In genomic region chr5:90875456-90875855, GRCh38 we compare ENCODE assay signal across 18 cellular contexts.
A peak's percentile ranks its signal among the peaks of the same experiment; 100 is the strongest.
DNase-seq lines count a peak whose midpoint lies in the region; ATAC-seq and TF ChIP-seq lines count a peak whose summit lies in the region.
"Had no signal": no experiment of that assay in that cellular context is flagged by ENCODE, and none has a peak within 500 bp of the region (broad histone marks: within the 10 kb centered on the region; RNA-seq: fewer than 3 reads in every experiment).

No MANE protein-coding gene starts in this region.

- H4K20me1 ChIP-seq in GM23338 (replicated peaks; ENCODE audit: insufficient read depth) = no peaks in the 10 kb centered on the region

- in situ Hi-C loops in HAP-1 (cut with MboI; ENCODE audit: low sequenced_read_pairs) = no loop called here

- H3K36me3 Mint-ChIP-seq in GM23338 (ENCODE audit: low read depth) = peaks cover 18% of the 10 kb centered on the region; the same call in 2 of the 3 replicates
- H3K36me3 Mint-ChIP-seq in dendritic cell treated with granulocyte-macrophage colony-stimulating factor and Interleukin-4, amounts not matched to agents 40 ng/mL and 50 ng/mL, for 4 days (ENCODE audit: low read depth) = no peaks in the 10 kb centered on the region
- peaks cover 3% of the 10 kb centered on the region for H3K36me3 Mint-ChIP-seq in type B pancreatic cell
- H3K36me3 Mint-ChIP-seq: CD8-positive, alpha-beta memory T cell had no signal

- ATAC-seq in GM23338 (no peak), lung (ENCODE audit: insufficient read depth, low FRiP score) (peak; percentile 8)
- ATAC-seq: HCT116 had no signal

- no peaks in the 10 kb centered on the region for H3F3A ChIP-seq in GM23338 (replicated peaks; ENCODE audit: low read depth)

- H3K9me2 ChIP-seq in GM23338 (ENCODE audit: insufficient read depth) = no peaks in the 10 kb centered on the region

- no peak for TF ChIP-seq CTCF in GM23338 (conservative IDR thresholded peaks at IDR 0.05; ENCODE audit: low read depth in 2 of 2)
- TF ChIP-seq CTCF in lung (IDR thresholded peaks at IDR 0.05; ENCODE audit: control extremely low read depth, extremely low read depth) = no peak
- TF ChIP-seq CTCF in type B pancreatic cell (conservative IDR thresholded peaks at IDR 0.05) = no peak

- no peak overlapping the region for H3K4me2 ChIP-seq in GM23338
- H3K4me2 ChIP-seq: KMS-11, PC-9 had no signal

- H3K4me3 ChIP-seq in GM23338 (no peak overlapping the region), lung (no peak overlapping the region), HAP-1 (no peak overlapping the region)
- H3K4me3 ChIP-seq: PC-9 had no signal

- H3K27ac Mint-ChIP-seq in GM23338 (peak overlapping the region; percentile 43; the same call in 1 of the 2 replicates), type B pancreatic cell (peak overlapping the region; percentile 22)
- peak overlapping the region; percentile 45 for H3K27ac Mint-ChIP-seq in dendritic cell treated with granulocyte-macrophage colony-stimulating factor and Interleukin-4, amounts not matched to agents 40 ng/mL and 50 ng/mL, for 4 days

- peaks cover 11% of the 10 kb centered on the region; the same call in 1 of the 2 replicates for H3K4me1 ChIP-seq in GM23338 (ENCODE audit: insufficient read depth)
- H3K4me1 ChIP-seq in lung (ENCODE audit: control insufficient read depth in 2 of 2, insufficient read depth in 2 of 2, low read length in 2 of 2) = peaks cover 0 to 5% of the 10 kb centered on the region in 2 donors
- H3K4me1 ChIP-seq in HAP-1 = peaks cover 34% of the 10 kb centered on the region

- no peaks in the 10 kb centered on the region for H3K79me2 ChIP-seq in GM23338 (replicated peaks; ENCODE audit: insufficient read depth)

- intact Hi-C loops in dendritic cell treated with granulocyte-macrophage colony-stimulating factor and Interleukin-4, amounts not matched to agents 40 ng/mL and 50 ng/mL, for 4 days (cut with micrococcal nuclease) = no loop called here

- H3K27ac ChIP-seq in GM23338 (ENCODE audit: low read depth) (no peak overlapping the region), lung (ENCODE audit: low read depth in 1 of 2, low read length in 1 of 2) (no peak overlapping the region)
- H3K27ac ChIP-seq: KMS-11, PC-9 had no signal

- H3K9me3 ChIP-seq in lung (ENCODE audit: control insufficient read depth in 2 of 2, insufficient read depth in 1 of 2, low read length in 1 of 2) = no peaks in the 10 kb centered on the region
- no peaks in the 10 kb centered on the region for H3K9me3 ChIP-seq in HAP-1

- H3K27me3 Mint-ChIP-seq in GM23338 (ENCODE audit: insufficient read depth, low read depth, poor library complexity) = peaks cover 4% of the 10 kb centered on the region
- peaks cover 1% of the 10 kb centered on the region for H3K27me3 Mint-ChIP-seq in dendritic cell treated with granulocyte-macrophage colony-stimulating factor and Interleukin-4, amounts not matched to agents 40 ng/mL and 50 ng/mL, for 4 days
- no peaks in the 10 kb centered on the region for H3K27me3 Mint-ChIP-seq in type B pancreatic cell

- H3K4me3 Mint-ChIP-seq in GM23338 = no peak overlapping the region
- no peak overlapping the region for H3K4me3 Mint-ChIP-seq in dendritic cell treated with granulocyte-macrophage colony-stimulating factor and Interleukin-4, amounts not matched to agents 40 ng/mL and 50 ng/mL, for 4 days
- H3K4me3 Mint-ChIP-seq in type B pancreatic cell = no peak overlapping the region
- H3K4me3 Mint-ChIP-seq: CD8-positive, alpha-beta memory T cell had no signal

- H3K36me3 ChIP-seq in GM23338 (ENCODE audit: insufficient read depth) (no peaks in the 10 kb centered on the region), lung (ENCODE audit: control insufficient read depth in 2 of 2, insufficient read depth in 2 of 2, low read length in 2 of 2) (no peaks in the 10 kb centered on the region), HAP-1 (replicated peaks) (peaks cover 3% of the 10 kb centered on the region; the same call in 1 of the 2 replicates)

- H3K27me3 ChIP-seq in GM23338 (ENCODE audit: insufficient read depth) (no peaks in the 10 kb centered on the region), lung (ENCODE audit: control insufficient read depth, insufficient read depth) (no peaks in the 10 kb centered on the region), HAP-1 (ENCODE audit: low read depth) (no peaks in the 10 kb centered on the region)

- H2AFZ ChIP-seq in GM23338 = no peak overlapping the region
- H2AFZ ChIP-seq: PC-9 had no signal

- H3K4me1 Mint-ChIP-seq in GM23338 (peaks cover 27% of the 10 kb centered on the region), type B pancreatic cell (ENCODE audit: unreplicated experiment) (peaks cover 20% of the 10 kb centered on the region)
- H3K4me1 Mint-ChIP-seq in dendritic cell treated with granulocyte-macrophage colony-stimulating factor and Interleukin-4, amounts not matched to agents 40 ng/mL and 50 ng/mL, for 4 days (ENCODE audit: low read depth) = peaks cover 46% of the 10 kb centered on the region

- H3K9me3 Mint-ChIP-seq in GM23338 (no peaks in the 10 kb centered on the region), type B pancreatic cell (no peaks in the 10 kb centered on the region)
- H3K9me3 Mint-ChIP-seq in dendritic cell treated with granulocyte-macrophage colony-stimulating factor and Interleukin-4, amounts not matched to agents 40 ng/mL and 50 ng/mL, for 4 days = no peaks in the 10 kb centered on the region
- H3K9me3 Mint-ChIP-seq: CD8-positive, alpha-beta memory T cell had no signal

- DNase-seq in GM23338 (ENCODE audit: low spot score) (no peak), lung (ENCODE audit: low spot score) (no peak), type B pancreatic cell (ENCODE audit: extremely low spot score, unreplicated experiment) (no peak), HAP-1 (ENCODE audit: low spot score in 2 of 2) (no peak), NCI-H345 (lab: John Stamatoyannopoulos, UW) (no peak), UCSD-AML1 (lab: John Stamatoyannopoulos, UW; ENCODE audit: unreplicated experiment) (no peak)
- DNase-seq: ACHN; C1 segment of cervical spinal cord; CD8-positive, alpha-beta memory T cell; MV-4-11; NCI-H187; NCI-H2227 treated with DMSO at 0.1 percent for 48 hours; NCI-H524; NCI-H82; PC-9 had no signal

TF ChIP-seq in GM23338, 12 proteins besides CTCF, POLR2A, EP300 and RAD21 (continues in another document):
- TF ChIP-seq STAT1 (IDR thresholded peaks at IDR 0.05; ENCODE audit: unreplicated experiment) = no peak
- TF ChIP-seq ZNF114 (CRISPR knock-in tag; IDR thresholded peaks at IDR 0.05) = no peak
- no peak for TF ChIP-seq EZH2 (IDR thresholded peaks at IDR 0.05; ENCODE audit: low read depth, unreplicated experiment)
- TF ChIP-seq, protein P1, sequence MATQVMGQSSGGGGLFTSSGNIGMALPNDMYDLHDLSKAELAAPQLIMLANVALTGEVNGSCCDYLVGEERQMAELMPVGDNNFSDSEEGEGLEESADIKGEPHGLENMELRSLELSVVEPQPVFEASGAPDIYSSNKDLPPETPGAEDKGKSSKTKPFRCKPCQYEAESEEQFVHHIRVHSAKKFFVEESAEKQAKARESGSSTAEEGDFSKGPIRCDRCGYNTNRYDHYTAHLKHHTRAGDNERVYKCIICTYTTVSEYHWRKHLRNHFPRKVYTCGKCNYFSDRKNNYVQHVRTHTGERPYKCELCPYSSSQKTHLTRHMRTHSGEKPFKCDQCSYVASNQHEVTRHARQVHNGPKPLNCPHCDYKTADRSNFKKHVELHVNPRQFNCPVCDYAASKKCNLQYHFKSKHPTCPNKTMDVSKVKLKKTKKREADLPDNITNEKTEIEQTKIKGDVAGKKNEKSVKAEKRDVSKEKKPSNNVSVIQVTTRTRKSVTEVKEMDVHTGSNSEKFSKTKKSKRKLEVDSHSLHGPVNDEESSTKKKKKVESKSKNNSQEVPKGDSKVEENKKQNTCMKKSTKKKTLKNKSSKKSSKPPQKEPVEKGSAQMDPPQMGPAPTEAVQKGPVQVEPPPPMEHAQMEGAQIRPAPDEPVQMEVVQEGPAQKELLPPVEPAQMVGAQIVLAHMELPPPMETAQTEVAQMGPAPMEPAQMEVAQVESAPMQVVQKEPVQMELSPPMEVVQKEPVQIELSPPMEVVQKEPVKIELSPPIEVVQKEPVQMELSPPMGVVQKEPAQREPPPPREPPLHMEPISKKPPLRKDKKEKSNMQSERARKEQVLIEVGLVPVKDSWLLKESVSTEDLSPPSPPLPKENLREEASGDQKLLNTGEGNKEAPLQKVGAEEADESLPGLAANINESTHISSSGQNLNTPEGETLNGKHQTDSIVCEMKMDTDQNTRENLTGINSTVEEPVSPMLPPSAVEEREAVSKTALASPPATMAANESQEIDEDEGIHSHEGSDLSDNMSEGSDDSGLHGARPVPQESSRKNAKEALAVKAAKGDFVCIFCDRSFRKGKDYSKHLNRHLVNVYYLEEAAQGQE (IDR thresholded peaks at IDR 0.05; ENCODE audit: unreplicated experiment) = no peak
- no peak for TF ChIP-seq ZNF331 (CRISPR knock-in tag; IDR thresholded peaks at IDR 0.05; ENCODE audit: low read depth)
- TF ChIP-seq POLR2AphosphoS5 (IDR thresholded peaks at IDR 0.05; ENCODE audit: low read depth) = no peak
- TF ChIP-seq, protein P2, sequence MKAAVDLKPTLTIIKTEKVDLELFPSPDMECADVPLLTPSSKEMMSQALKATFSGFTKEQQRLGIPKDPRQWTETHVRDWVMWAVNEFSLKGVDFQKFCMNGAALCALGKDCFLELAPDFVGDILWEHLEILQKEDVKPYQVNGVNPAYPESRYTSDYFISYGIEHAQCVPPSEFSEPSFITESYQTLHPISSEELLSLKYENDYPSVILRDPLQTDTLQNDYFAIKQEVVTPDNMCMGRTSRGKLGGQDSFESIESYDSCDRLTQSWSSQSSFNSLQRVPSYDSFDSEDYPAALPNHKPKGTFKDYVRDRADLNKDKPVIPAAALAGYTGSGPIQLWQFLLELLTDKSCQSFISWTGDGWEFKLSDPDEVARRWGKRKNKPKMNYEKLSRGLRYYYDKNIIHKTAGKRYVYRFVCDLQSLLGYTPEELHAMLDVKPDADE (IDR thresholded peaks at IDR 0.05) = no peak
- no peak for TF ChIP-seq JUNB (IDR thresholded peaks at IDR 0.05; ENCODE audit: unreplicated experiment)
- TF ChIP-seq CREB1 (CRISPR knock-in tag; IDR thresholded peaks at IDR 0.05; ENCODE audit: low read depth) = no peak
- TF ChIP-seq EZH2phosphoT487 (IDR thresholded peaks at IDR 0.05; ENCODE audit: unreplicated experiment) = no peak
- no peak for TF ChIP-seq NANOG (IDR thresholded peaks at IDR 0.05; ENCODE audit: borderline replicate concordance)
